Comparison of ENCODE assay signal across 9 cellular contexts in genomic region chr22:27238935-27239510, GRCh38.
A peak's percentile ranks its signal among the peaks of the same experiment; 100 is the strongest.
DNase-seq lines count a peak whose midpoint lies in the region; FAIRE-seq and TF ChIP-seq lines count a peak whose summit lies in the region.
"Had no signal": no experiment of that assay in that cellular context is flagged by ENCODE, and none has a peak within 500 bp of the region (broad histone marks: within the 10 kb centered on the region; RNA-seq: fewer than 3 reads in every experiment).

No MANE protein-coding gene starts in this region.

- CTCF ChIA-PET in GM10248 (lab: Yijun Ruan, JAX): no interaction called here

- WGBS in prostate gland: 47% methylated on average over 10 of the region's 10 CpGs

- FAIRE-seq in HTR-8/SVneo (lab: Jason Lieb, UNC): peak; percentile 82

- H3K4me1 ChIP-seq in prostate gland (replicated peaks): no peaks in the 10 kb centered on the region
- H3K4me1 ChIP-seq: parathyroid adenoma had no signal

- intact Hi-C loops in prostate gland (cut with DNase I): no loop called here

- peaks cover 3% of the 10 kb centered on the region for H3K27me3 ChIP-seq in prostate gland (replicated peaks; ENCODE audit: insufficient read depth)

- DNase-seq in HTR-8/SVneo (ENCODE audit: insufficient read length, low spot score): peak; percentile 79
- peak; percentile 98 for DNase-seq in astrocyte of the hippocampus (ENCODE audit: low read depth, low spot score)
- DNase-seq in iris pigment epithelial cell (ENCODE audit: low read depth): peak; percentile 99
- DNase-seq in stromal cell of bone marrow (ENCODE audit: low read depth): peak; percentile 76
- DNase-seq in NCI-H69 (lab: John Stamatoyannopoulos, UW): no peak
- DNase-seq in hippocampal formation (lab: John Stamatoyannopoulos, UW): no peak
- DNase-seq in GM10248 (ENCODE audit: extremely low spot score): no peak
- DNase-seq in prostate gland (ENCODE audit: low spot score): no peak

- H3K36me3 ChIP-seq in prostate gland: no peaks in the 10 kb centered on the region

- H3K4me3 ChIP-seq in prostate gland: no peak overlapping the region

- POLR2A ChIA-PET in GM10248 (lab: Yijun Ruan, JAX): no interaction called here

- no peak overlapping the region for H3K27ac ChIP-seq in prostate gland
- H3K27ac ChIP-seq: parathyroid adenoma had no signal

- TF ChIP-seq CTCF in GM10248 (IDR thresholded peaks at IDR 0.05; ENCODE audit: control extremely low read depth, extremely low read depth, low read depth, missing control alignments) (no peak), prostate gland (IDR thresholded peaks at IDR 0.05) (no peak)

- H3K9me3 ChIP-seq in prostate gland: no peaks in the 10 kb centered on the region

- TF ChIP-seq POLR2A in prostate gland (IDR thresholded peaks at IDR 0.05): no peak

Comparison
In these comparisons a context has a peak if more than half of its experiments do, and no peak if none do; other contexts are left out.
1. DNase-seq: peak in HTR-8/SVneo (single experiment), astrocyte of the hippocampus (single experiment), iris pigment epithelial cell (single experiment) and stromal cell of bone marrow (single experiment); none in NCI-H69 (single experiment), hippocampal formation (0 of 2), GM10248 (single experiment) and prostate gland (single experiment).